ENCODE assay signal across 31 cellular contexts in genomic region chr4:31375936-31376335, GRCh38.
"Had no signal": no experiment of that assay in that cellular context is flagged by ENCODE, and none has a peak within 500 bp of the region (broad histone marks: within the 10 kb centered on the region; RNA-seq: fewer than 3 reads in every experiment).

No MANE protein-coding gene starts in this region.

- H3K36me3 ChIP-seq: MG63 had no signal

- H3K27ac ChIP-seq: KMS-11 had no signal

- H3K27me3 ChIP-seq: MG63 had no signal

- H3K9ac ChIP-seq: KMS-11 had no signal

- DNase-seq: Karpas-422, Kasumi-1, MG63, MM.1S, NCI-H1048, NCI-H1092, NCI-H1092 treated with DMSO at 0.1 percent for 48 hours, NCI-H1105, NCI-H1105 treated with DMSO at 0.1 percent for 48 hours, NCI-H1417, NCI-H1417 treated with DMSO at 0.1 percent for 48 hours, NCI-H1436, NCI-H1436 treated with DMSO at 0.1 percent for 48 hours, NCI-H146, NCI-H1694, NCI-H1694 treated with DMSO at 0.1 percent for 48 hours, NCI-H187, NCI-H187 treated with DMSO at 0.1 percent for 48 hours, NCI-H2029, NCI-H2029 treated with DMSO at 0.1 percent for 48 hours, NCI-H2081, NCI-H2081 treated with DMSO at 0.1 percent for 48 hours, NCI-H2107, NCI-H2171, NCI-H2171 treated with DMSO at 0.1 percent for 48 hours, NCI-H2227 treated with DMSO at 0.1 percent for 48 hours, NCI-H226, NCI-H345, NCI-H510A, NCI-H510A treated with DMSO at 0.1 percent for 48 hours had no signal

- H3K4me2 ChIP-seq: KMS-11 had no signal

- H3K4me3 ChIP-seq: MG63 had no signal

- H3K9me3 ChIP-seq: MG63 had no signal
